ENCODE assay signal across 23 cellular contexts in the genomic region with DNA sequence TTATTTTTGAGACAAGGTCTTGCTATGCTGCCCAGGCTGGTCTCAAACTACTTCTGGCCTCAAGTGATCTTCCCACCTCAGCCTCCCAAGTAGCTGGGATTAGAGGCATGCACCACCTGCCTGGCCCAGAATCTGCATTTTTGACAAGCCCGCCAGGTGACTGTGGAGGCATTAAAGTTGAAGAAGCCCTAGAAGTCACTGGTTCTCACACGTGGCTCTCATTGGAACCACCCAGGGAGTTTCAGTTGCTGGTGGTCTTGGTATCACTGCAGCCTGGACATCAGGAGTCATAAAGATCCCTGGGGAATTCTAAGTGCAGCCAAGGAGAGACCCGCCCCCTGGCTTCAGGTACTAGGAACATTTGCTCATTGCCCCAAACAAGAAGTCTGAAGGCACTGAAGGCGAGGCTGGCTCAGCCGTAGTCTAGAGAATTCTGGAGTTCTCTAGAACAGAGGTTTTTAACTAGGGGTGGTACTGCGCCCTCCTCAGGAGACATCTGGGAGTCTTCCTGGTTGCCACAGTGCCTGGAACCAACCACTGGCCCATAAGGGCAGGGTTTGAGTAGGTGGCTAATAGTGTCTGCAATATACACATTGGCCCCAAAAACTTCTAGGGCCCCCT.
DNase-seq lines count a peak whose midpoint lies in the region; TF ChIP-seq lines count a peak whose summit lies in the region.
"Had no signal": no experiment of that assay in that cellular context is flagged by ENCODE, and none has a peak within 500 bp of the region (broad histone marks: within the 10 kb centered on the region; RNA-seq: fewer than 3 reads in every experiment).

No MANE protein-coding gene starts in this region.

- H3K4me3 Mint-ChIP-seq in glutamatergic neuron (ENCODE audit: unreplicated experiment), result no peak overlapping the region
- H3K4me3 Mint-ChIP-seq: activated B cell treated with CpG ODN at 0.5 μM for 24 hours; activated CD4-positive, alpha-beta memory T cell treated with anti-CD3 and anti-CD28 coated beads for 36 hours; activated naive CD8-positive, alpha-beta T cell treated with anti-CD3 and anti-CD28 coated beads, Interleukin-2, amount 10 ng/mL, durations not matched to agents 7 days and 5 days; CD8-positive, alpha-beta T cell; nephron had no signal

- H3K9me3 ChIP-seq in HEK293 (ENCODE audit: control insufficient read depth, insufficient read depth, low read depth, low read length), result no peaks in the 10 kb centered on the region
- H3K9me3 ChIP-seq: HAP-1, pancreas, thoracic aorta had no signal

- H3K4me1 ChIP-seq in HEK293 (ENCODE audit: control insufficient read depth, insufficient read depth, low read length), result no peaks in the 10 kb centered on the region
- H3K4me1 ChIP-seq: HAP-1, pancreas had no signal

- POLR2A ChIA-PET in HEK293 (lab: Yijun Ruan, JAX), result no interaction called here

- H3K4me3 ChIP-seq in HEK293 (ENCODE audit: low read depth, low read length) (no peak overlapping the region), brain microvascular endothelial cell (ENCODE audit: low read depth, low read length) (no peak overlapping the region)
- H3K4me3 ChIP-seq: HAP-1, pancreas, thoracic aorta had no signal

- no peaks in the 10 kb centered on the region for H3K4me1 Mint-ChIP-seq in glutamatergic neuron (ENCODE audit: low read depth, unreplicated experiment)
- H3K4me1 Mint-ChIP-seq: activated B cell treated with CpG ODN at 0.5 μM for 24 hours; activated naive CD8-positive, alpha-beta T cell treated with anti-CD3 and anti-CD28 coated beads, Interleukin-2, amount 10 ng/mL, durations not matched to agents 7 days and 5 days had no signal

- peak; percentile 30 for DNase-seq in ELF-1 (ENCODE audit: low read depth, low spot score)
- no peak for DNase-seq in brain microvascular endothelial cell
- DNase-seq in posterior vena cava (ENCODE audit: low spot score), result peak; percentile 44
- DNase-seq in glutamatergic neuron, result no peak
- DNase-seq in cerebellar nuclear complex (lab: John Stamatoyannopoulos, UW), result no peak
- DNase-seq in T-helper 2 cell, result no peak
- DNase-seq: activated B cell treated with CpG ODN at 0.5 μM for 24 hours; activated CD4-positive, alpha-beta memory T cell treated with anti-CD3 and anti-CD28 coated beads for 36 hours; activated naive CD8-positive, alpha-beta T cell treated with anti-CD3 and anti-CD28 coated beads, Interleukin-2, amount 10 ng/mL, durations not matched to agents 7 days and 5 days; CD8-positive, alpha-beta T cell; foreskin fibroblast; NCI-H1105; NCI-H2029; NCI-H226; pancreas; right cardiac atrium; stimulated activated naive CD8-positive, alpha-beta T cell treated with anti-CD3 and anti-CD28 coated beads, Interleukin-15, Interleukin-2, amounts not matched to agents 100 U/mL and 50 U/mL, for 24 hours; T1000 had no signal

- intact Hi-C loops in posterior vena cava (cut with DNase I), result no loop called here

- no peak overlapping the region for H3K27ac Mint-ChIP-seq in glutamatergic neuron (ENCODE audit: unreplicated experiment)
- H3K27ac Mint-ChIP-seq: activated B cell treated with CpG ODN at 0.5 μM for 24 hours; activated CD4-positive, alpha-beta memory T cell treated with anti-CD3 and anti-CD28 coated beads for 36 hours; activated naive CD8-positive, alpha-beta T cell treated with anti-CD3 and anti-CD28 coated beads, Interleukin-2, amount 10 ng/mL, durations not matched to agents 7 days and 5 days; CD8-positive, alpha-beta T cell; nephron had no signal

- peaks cover 2% of the 10 kb centered on the region for H3K27me3 ChIP-seq in brain microvascular endothelial cell (replicated peaks)
- H3K27me3 ChIP-seq: pancreas had no signal

- H3K36me3 ChIP-seq in HEK293 (ENCODE audit: control insufficient read depth in 2 of 2, insufficient read depth in 1 of 2, low read length in 2 of 2) (peaks cover 0 to 8% of the 10 kb centered on the region in 2 experiments; a peak in 1 of 3 replicates), brain microvascular endothelial cell (replicated peaks) (no peaks in the 10 kb centered on the region)
- H3K36me3 ChIP-seq: HAP-1, pancreas, thoracic aorta had no signal

- CTCF ChIA-PET in HEK293 (lab: Yijun Ruan, JAX), result interaction anchor here (0.7 kb wide), 1 partner anchor 168 kb away, joined by 3 read pairs; no protein-coding TSS in a partner anchor

- TF ChIP-seq CTCF in HEK293 (tag by site-specific recombination; IDR thresholded peaks at IDR 0.05) (no peak), brain microvascular endothelial cell (IDR thresholded peaks at IDR 0.05; ENCODE audit: low read depth, low read length, missing control alignments) (peak; percentile 22), glutamatergic neuron (IDR thresholded peaks at IDR 0.05; ENCODE audit: partially characterized antibody, unreplicated experiment) (no peak)

- no peaks in the 10 kb centered on the region for H3K27me3 Mint-ChIP-seq in glutamatergic neuron (ENCODE audit: unreplicated experiment)

- H3K9me3 Mint-ChIP-seq in glutamatergic neuron (ENCODE audit: unreplicated experiment), result peaks cover 2% of the 10 kb centered on the region
- H3K9me3 Mint-ChIP-seq: activated B cell treated with CpG ODN at 0.5 μM for 24 hours; activated CD4-positive, alpha-beta memory T cell treated with anti-CD3 and anti-CD28 coated beads for 36 hours; activated naive CD8-positive, alpha-beta T cell treated with anti-CD3 and anti-CD28 coated beads, Interleukin-2, amount 10 ng/mL, durations not matched to agents 7 days and 5 days; CD8-positive, alpha-beta T cell; nephron had no signal

- in situ Hi-C loops in brain microvascular endothelial cell (cut with HindIII; ENCODE audit: low pct_ligation_motif_present, low sequenced_read_pairs), result no loop called here

- peaks cover 7% of the 10 kb centered on the region for H3K36me3 Mint-ChIP-seq in glutamatergic neuron (ENCODE audit: unreplicated experiment)
- H3K36me3 Mint-ChIP-seq: activated CD4-positive, alpha-beta memory T cell treated with anti-CD3 and anti-CD28 coated beads for 36 hours; activated naive CD8-positive, alpha-beta T cell treated with anti-CD3 and anti-CD28 coated beads, Interleukin-2, amount 10 ng/mL, durations not matched to agents 7 days and 5 days; CD8-positive, alpha-beta T cell had no signal

- H3K27ac ChIP-seq in HEK293 (ENCODE audit: extremely low read depth, low read depth, low read length) (no peak overlapping the region), brain microvascular endothelial cell (no peak overlapping the region)
- H3K27ac ChIP-seq: epithelial cell of prostate, pancreas, thoracic aorta had no signal

TF ChIP-seq in HEK293, 187 proteins besides CTCF, POLR2A, EP300 and RAD21:
- TF ChIP-seq ZIC2 (tag by site-specific recombination; IDR thresholded peaks at IDR 0.05) (no peak), GLIS1 (tag by site-specific recombination; IDR thresholded peaks at IDR 0.05) (0 out of 2 replicates have a peak, but pooled peaks have one; percentile 9)
- TF ChIP-seq, protein P1, sequence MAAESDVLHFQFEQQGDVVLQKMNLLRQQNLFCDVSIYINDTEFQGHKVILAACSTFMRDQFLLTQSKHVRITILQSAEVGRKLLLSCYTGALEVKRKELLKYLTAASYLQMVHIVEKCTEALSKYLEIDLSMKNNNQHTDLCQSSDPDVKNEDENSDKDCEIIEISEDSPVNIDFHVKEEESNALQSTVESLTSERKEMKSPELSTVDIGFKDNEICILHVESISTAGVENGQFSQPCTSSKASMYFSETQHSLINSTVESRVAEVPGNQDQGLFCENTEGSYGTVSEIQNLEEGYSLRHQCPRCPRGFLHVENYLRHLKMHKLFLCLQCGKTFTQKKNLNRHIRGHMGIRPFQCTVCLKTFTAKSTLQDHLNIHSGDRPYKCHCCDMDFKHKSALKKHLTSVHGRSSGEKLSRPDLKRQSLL (tag by site-specific recombination; IDR thresholded peaks at IDR 0.05), result 0 out of 2 replicates have a peak, but pooled peaks have one; percentile 25

Comparison
In these comparisons a context has a peak if more than half of its experiments do, and no peak if none do; other contexts are left out.
1. DNase-seq: peak in ELF-1 (single experiment) and posterior vena cava (single experiment); none in brain microvascular endothelial cell (single experiment), glutamatergic neuron (single experiment), cerebellar nuclear complex (0 of 2) and T-helper 2 cell (0 of 5).